ENCODE assay signal across 14 cellular contexts in genomic region chr3:32813180-32813579, GRCh38. TPM values are rescaled to one million over a fixed set of nuclear protein-coding genes. Genes with fewer than 3 reads are reported as not detected.
DNase-seq lines count a peak whose midpoint lies in the region; ATAC-seq, FAIRE-seq and TF ChIP-seq lines count a peak whose summit lies in the region.
"Had no signal": no experiment of that assay in that cellular context is flagged by ENCODE, and none has a peak within 500 bp of the region (broad histone marks: within the 10 kb centered on the region; RNA-seq: fewer than 3 reads in every experiment).

No MANE protein-coding gene starts in this region.

- H3K4me1 ChIP-seq in astrocyte (ENCODE audit: insufficient read depth, low read length) (peaks cover 4% of the 10 kb centered on the region), osteoblast (ENCODE audit: insufficient read depth, low read length) (no peaks in the 10 kb centered on the region), BE2C (no peaks in the 10 kb centered on the region)

- H3K4me3 ChIP-seq in astrocyte (ENCODE audit: insufficient read depth, low read depth, low read length), result no peak overlapping the region
- no peak overlapping the region for H3K4me3 ChIP-seq in osteoblast (ENCODE audit: insufficient read depth, low read length)
- no peak overlapping the region for H3K4me3 ChIP-seq in BE2C (ENCODE audit: low read depth, low read length)
- H3K4me3 ChIP-seq: skin epidermis, suprapubic skin had no signal

- ATAC-seq in GM21381 (IDR thresholded peaks at IDR 0.05; ENCODE audit: unreplicated experiment) (peak; percentile 56), HG03135 (IDR thresholded peaks at IDR 0.05; ENCODE audit: unreplicated experiment) (peak; percentile 71)
- ATAC-seq: activated CD4-positive, alpha-beta T cell treated with anti-CD3 and anti-CD28 coated beads for 36 hours; natural killer cell had no signal

- H3K27me3 ChIP-seq in astrocyte (ENCODE audit: insufficient read depth, low read length), result peaks cover 27% of the 10 kb centered on the region
- peaks cover 40% of the 10 kb centered on the region for H3K27me3 ChIP-seq in osteoblast (ENCODE audit: insufficient read depth, low read length)
- peaks cover 14% of the 10 kb centered on the region for H3K27me3 ChIP-seq in BE2C

- H3K36me3 ChIP-seq in astrocyte (ENCODE audit: insufficient read depth, low read length) (no peaks in the 10 kb centered on the region), osteoblast (ENCODE audit: insufficient read depth, low read length) (no peaks in the 10 kb centered on the region), BE2C (no peaks in the 10 kb centered on the region)
- H3K36me3 ChIP-seq: suprapubic skin had no signal

- H3K9me3 ChIP-seq in astrocyte (ENCODE audit: insufficient read depth, low read depth, low read length), result no peaks in the 10 kb centered on the region
- H3K9me3 ChIP-seq in osteoblast (ENCODE audit: low read depth, low read length), result no peaks in the 10 kb centered on the region
- H3K9me3 ChIP-seq in BE2C, result no peaks in the 10 kb centered on the region
- H3K9me3 ChIP-seq: suprapubic skin had no signal

- H4K20me1 ChIP-seq in astrocyte (ENCODE audit: insufficient read depth, low read length) (no peaks in the 10 kb centered on the region), osteoblast (ENCODE audit: insufficient read depth, low read length) (no peaks in the 10 kb centered on the region)

- peak overlapping the region; percentile 6 for H3K4me3 Mint-ChIP-seq in astrocyte (ENCODE audit: unreplicated experiment)
- H3K4me3 Mint-ChIP-seq: activated CD4-positive, alpha-beta T cell treated with anti-CD3 and anti-CD28 coated beads for 36 hours; natural killer cell had no signal

- no peak overlapping the region for H2AFZ ChIP-seq in astrocyte (ENCODE audit: low read depth, low read length)
- H2AFZ ChIP-seq in osteoblast (ENCODE audit: low read length), result no peak overlapping the region

- TF ChIP-seq CTCF in astrocyte (IDR thresholded peaks at IDR 0.05; ENCODE audit: insufficient read depth, low read depth, low read length) (no peak), osteoblast (IDR thresholded peaks at IDR 0.05; ENCODE audit: extremely low read depth, low read depth, low read length) (no peak), D721Med (IDR thresholded peaks at IDR 0.05; ENCODE audit: insufficient read depth, missing control alignments) (no peak), BE2C (IDR thresholded peaks at IDR 0.05; ENCODE audit: low read depth, low read length) (no peak)

- no peak overlapping the region for H3K9ac ChIP-seq in astrocyte (ENCODE audit: low read length)

- no peak for FAIRE-seq in astrocyte (lab: Jason Lieb, UNC)
- FAIRE-seq in D721Med (lab: Jason Lieb, UNC), result no peak

- peak overlapping the region; percentile 50 for H3K27ac Mint-ChIP-seq in astrocyte (ENCODE audit: unreplicated experiment)
- H3K27ac Mint-ChIP-seq: activated CD4-positive, alpha-beta T cell treated with anti-CD3 and anti-CD28 coated beads for 36 hours; natural killer cell had no signal

- H3K27me3 Mint-ChIP-seq in astrocyte (ENCODE audit: low read depth, unreplicated experiment), result no peaks in the 10 kb centered on the region

- H3K27ac ChIP-seq in astrocyte (ENCODE audit: low read depth, low read length) (no peak overlapping the region), osteoblast (ENCODE audit: low read depth, low read length) (no peak overlapping the region)
- H3K27ac ChIP-seq: skin epidermis, suprapubic skin had no signal

- no peaks in the 10 kb centered on the region for H3K79me2 ChIP-seq in astrocyte (ENCODE audit: insufficient read depth, low read length)
- H3K79me2 ChIP-seq in osteoblast (ENCODE audit: insufficient read depth, low read length), result no peaks in the 10 kb centered on the region

- peaks cover 16% of the 10 kb centered on the region for H3K4me1 Mint-ChIP-seq in astrocyte (ENCODE audit: low read depth, unreplicated experiment)

- peaks cover 3% of the 10 kb centered on the region for H3K36me3 Mint-ChIP-seq in astrocyte (ENCODE audit: low read depth, unreplicated experiment)
- H3K36me3 Mint-ChIP-seq: natural killer cell had no signal

- DNase-seq in astrocyte (ENCODE audit: low read depth) (no peak), osteoblast (ENCODE audit: insufficient read length, low spot score, missing footprints) (peak; percentile 72), COR-L47 (lab: John Stamatoyannopoulos, UW) (no peak), D721Med (ENCODE audit: insufficient read length, low spot score) (no peak), BE2C (no peak)
- DNase-seq: activated CD4-positive, alpha-beta T cell treated with anti-CD3 and anti-CD28 coated beads for 36 hours; activated T-cell treated with anti-CD3 and anti-CD28 coated beads, Interleukin-2, amount 50 U/mL, for 48 hours; foreskin fibroblast; natural killer cell; NCI-H1105 had no signal

- H3K9me3 Mint-ChIP-seq in astrocyte (ENCODE audit: unreplicated experiment), result no peaks in the 10 kb centered on the region
- H3K9me3 Mint-ChIP-seq: natural killer cell had no signal

- H3K4me2 ChIP-seq in astrocyte (ENCODE audit: low read length), result no peak overlapping the region
- H3K4me2 ChIP-seq in osteoblast (ENCODE audit: insufficient read depth, low read length), result no peak overlapping the region

RNA-seq across cellular contexts. Expression of gene TRIM71, which starts 4.6 kb away (rescaled TPM):
- 10.9 and 17.2 TPM in 2 replicates for total RNA-seq in astrocyte
- not detected in 2 replicates for total RNA-seq in osteoblast
- polyA plus RNA-seq in BE2C (2012; ENCODE audit: insufficient read depth, insufficient read length, low read depth), result 0.11 TPM
- total RNA-seq: suprapubic skin had no signal

Comparison
In these comparisons a context has a peak if more than half of its experiments do, and no peak if none do; other contexts are left out.
1. RNA of gene TRIM71, which starts 4.6 kb away (total RNA-seq): 10.9 to 17.2 TPM in astrocyte; not detected in osteoblast; every median in the first group is over 10 times any median in the second.